15 cellular contexts compared by ENCODE assay signal in the genomic region with DNA sequence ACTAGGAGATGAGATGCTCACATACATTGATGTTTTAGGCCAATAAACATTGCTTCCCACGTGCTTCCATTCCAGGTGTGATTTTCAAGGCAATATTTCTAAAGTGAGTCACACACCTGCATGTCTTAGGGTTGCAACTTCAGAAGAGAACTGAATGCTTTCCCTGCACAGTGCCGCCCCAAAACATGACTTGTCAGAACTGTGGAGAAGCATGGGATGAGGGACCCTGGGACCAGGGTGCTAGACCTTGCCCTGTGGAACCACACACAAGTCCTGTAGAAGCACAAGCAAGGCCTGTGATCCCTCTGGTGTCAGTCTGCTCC. TPM values are rescaled to one million over a fixed set of nuclear protein-coding genes. Genes with fewer than 3 reads are reported as not detected.
DNase-seq lines count a peak whose midpoint lies in the region; ATAC-seq, FAIRE-seq and TF ChIP-seq lines count a peak whose summit lies in the region.
"Not testable (repeated sequence)": the region's sequence is repeated elsewhere in the genome, so short reads cannot be mapped to it uniquely, and the experiment has no call there.
"Had no signal": no experiment of that assay in that cellular context is flagged by ENCODE, and none has a peak within 500 bp of the region (broad histone marks: within the 10 kb centered on the region; RNA-seq: fewer than 3 reads in every experiment).

No MANE protein-coding gene starts in this region.

- not testable (repeated sequence) for H2BK120ac ChIP-seq in neuronal stem cell (ENCODE audit: low read depth, low read length)

- not testable (repeated sequence) for H2AK5ac ChIP-seq in neuronal stem cell (ENCODE audit: low read depth, low read length)

- not testable (repeated sequence) for ATAC-seq in HCT116, right lobe of liver

- H3K27ac Mint-ChIP-seq in astrocyte (ENCODE audit: unreplicated experiment), result not testable (repeated sequence)
- H3K27ac Mint-ChIP-seq in dendritic cell treated with granulocyte-macrophage colony-stimulating factor and Interleukin-4, amounts not matched to agents 40 ng/mL and 50 ng/mL, for 4 days, result peak overlapping the region; percentile 94

- 28% methylated on average over 1 of the region's 2 CpGs for WGBS in right lobe of liver (ENCODE audit: insufficient coverage, low coverage, low lambda C conversion rate, missing lambda C conversion rate)
- WGBS in neuronal stem cell (ENCODE audit: extremely low coverage in 2 of 2, insufficient read length in 2 of 2, insufficient replicate concordance in 1 of 2), 2 donors, result no CpG with 5 or more reads among the region's 2 CpGs

- intact Hi-C loops in HCT116 (cut with micrococcal nuclease), result loop anchor here (10.0 kb wide), 1 partner anchor 1559 kb away; a partner anchor contains a TSS
- intact Hi-C loops in dendritic cell treated with granulocyte-macrophage colony-stimulating factor and Interleukin-4, amounts not matched to agents 40 ng/mL and 50 ng/mL, for 4 days (cut with micrococcal nuclease), result loop anchor here (5.0 kb wide), 1 partner anchor 273 kb away; a partner anchor contains a TSS
- intact Hi-C loops in right lobe of liver (cut with DNase I), result not testable (repeated sequence)

- not testable (repeated sequence) for H3K9me3 Mint-ChIP-seq in astrocyte (ENCODE audit: unreplicated experiment); dendritic cell treated with granulocyte-macrophage colony-stimulating factor and Interleukin-4, amounts not matched to agents 40 ng/mL and 50 ng/mL, for 4 days

- not testable (repeated sequence) for H3K36me3 ChIP-seq in HCT116 (ENCODE audit: control insufficient read depth in 1 of 2, insufficient read depth in 2 of 2, low read length in 2 of 2); astrocyte (ENCODE audit: insufficient read depth, low read length)
- H3K36me3 ChIP-seq in right lobe of liver (peaks cover 0 to 21% (median 8%) of the 10 kb centered on the region in 4 donors), neuronal stem cell (replicated peaks in 1 of 2; ENCODE audit: control insufficient read depth in 2 of 2, insufficient read depth in 2 of 2, low read length in 2 of 2) (peaks cover 6 to 38% of the 10 kb centered on the region in 2 donors), stomach smooth muscle (ENCODE audit: control insufficient read depth in 2 of 2, insufficient read depth in 2 of 2, low read length in 2 of 2) (peaks cover 12 to 14% of the 10 kb centered on the region in 2 donors)

- not testable (repeated sequence) for H3K79me1 ChIP-seq in neuronal stem cell (ENCODE audit: low read depth, low read length)

- H2BK12ac ChIP-seq in neuronal stem cell (ENCODE audit: low read length), result not testable (repeated sequence)

- FAIRE-seq in astrocyte (lab: Jason Lieb, UNC), result not testable (repeated sequence)

- H3K9me3 ChIP-seq in HCT116 (ENCODE audit: control insufficient read depth in 1 of 2, insufficient read depth in 1 of 2, low read depth in 1 of 2, low read length in 2 of 2); astrocyte (ENCODE audit: insufficient read depth, low read depth, low read length); right lobe of liver; neuronal stem cell (replicated peaks in 1 of 2; ENCODE audit: control insufficient read depth in 2 of 2, insufficient read depth in 1 of 2, low read depth in 1 of 2, low read length in 2 of 2); stomach smooth muscle (ENCODE audit: control insufficient read depth in 2 of 2, low read length in 2 of 2): not testable (repeated sequence)

- not testable (repeated sequence) for H3K27ac ChIP-seq in HCT116 (ENCODE audit: low read depth, low read length); astrocyte (ENCODE audit: low read depth, low read length); neuronal stem cell (replicated peaks; ENCODE audit: low read length)
- peak overlapping the region in 2 of 3 donors; percentile 89 to 91 for H3K27ac ChIP-seq in right lobe of liver
- H3K27ac ChIP-seq in stomach smooth muscle (ENCODE audit: low read length), result peak overlapping the region; percentile 85

- peaks cover 21% of the 10 kb centered on the region for H3K79me2 ChIP-seq in HCT116 (ENCODE audit: insufficient read depth, low read length)
- H3K79me2 ChIP-seq in astrocyte (ENCODE audit: insufficient read depth, low read length), result peaks cover 28% of the 10 kb centered on the region

- H3K4me1 ChIP-seq in HCT116 (ENCODE audit: control insufficient read depth in 1 of 2, insufficient read depth in 2 of 2, low read length in 2 of 2), result peaks cover 27 to 42% of the 10 kb centered on the region in 2 experiments
- H3K4me1 ChIP-seq in astrocyte (ENCODE audit: insufficient read depth, low read length), result peaks cover 14% of the 10 kb centered on the region
- peaks cover 0 to 20% (median 12%) of the 10 kb centered on the region in 4 donors for H3K4me1 ChIP-seq in right lobe of liver
- H3K4me1 ChIP-seq in neuronal stem cell (ENCODE audit: control insufficient read depth in 2 of 2, insufficient read depth in 1 of 2, low read depth in 1 of 2, low read length in 2 of 2), result not testable (repeated sequence)
- H3K4me1 ChIP-seq in stomach smooth muscle (ENCODE audit: control insufficient read depth, insufficient read depth, low read length), result peaks cover 28% of the 10 kb centered on the region

- H3K4me2 ChIP-seq in HCT116 (ENCODE audit: low read length) (peak overlapping the region; percentile 97), astrocyte (ENCODE audit: low read length) (peak overlapping the region; percentile 96)
- not testable (repeated sequence) for H3K4me2 ChIP-seq in neuronal stem cell (ENCODE audit: insufficient read depth, low read length, poor library complexity, severe bottlenecking)

- H3K14ac ChIP-seq in neuronal stem cell (ENCODE audit: low read length), result not testable (repeated sequence)

- not testable (repeated sequence) for H3K23ac ChIP-seq in neuronal stem cell (ENCODE audit: low read depth, low read length, poor library complexity)

- POLR2A ChIA-PET in HCT116 (lab: Charles Lee), result not testable (repeated sequence)

- H2BK15ac ChIP-seq in neuronal stem cell (ENCODE audit: low read length), result not testable (repeated sequence)

- not testable (repeated sequence) for H3K27me3 ChIP-seq in HCT116 (ENCODE audit: insufficient read depth, low read length); astrocyte (ENCODE audit: insufficient read depth, low read length); right lobe of liver; neuronal stem cell (ENCODE audit: control insufficient read depth in 3 of 3, insufficient read depth in 3 of 3, low read depth in 1 of 3, low read length in 3 of 3); stomach smooth muscle (ENCODE audit: control insufficient read depth in 1 of 2, insufficient read depth in 2 of 2, low read length in 2 of 2)

- not testable (repeated sequence) for TF ChIP-seq RAD21 in HCT116 (IDR thresholded peaks at IDR 0.05; ENCODE audit: low read depth)

- H4K91ac ChIP-seq in neuronal stem cell (ENCODE audit: low read depth, low read length, poor library complexity), result not testable (repeated sequence)

- not testable (repeated sequence) for H2AFZ ChIP-seq in HCT116 (ENCODE audit: low read depth, low read length, poor library complexity, severe bottlenecking); astrocyte (ENCODE audit: low read depth, low read length); neuronal stem cell (ENCODE audit: low read length)

- H3K36me3 Mint-ChIP-seq in astrocyte (ENCODE audit: low read depth, unreplicated experiment), result peaks cover 15% of the 10 kb centered on the region
- peaks cover 65% of the 10 kb centered on the region for H3K36me3 Mint-ChIP-seq in dendritic cell treated with granulocyte-macrophage colony-stimulating factor and Interleukin-4, amounts not matched to agents 40 ng/mL and 50 ng/mL, for 4 days (ENCODE audit: low read depth)

- not testable (repeated sequence) for TF ChIP-seq CTCF in HCT116 (IDR thresholded peaks at IDR 0.05 in 2 of 3, conservative IDR thresholded peaks at IDR 0.05 in 1 of 3; ENCODE audit: borderline replicate concordance in 1 of 3, insufficient read depth in 1 of 3, low read depth in 2 of 3, low read length in 2 of 3); astrocyte (IDR thresholded peaks at IDR 0.05; ENCODE audit: insufficient read depth, low read depth, low read length); fibroblast of the aortic adventitia (IDR thresholded peaks at IDR 0.05; ENCODE audit: insufficient read depth, low read length); right lobe of liver (IDR thresholded peaks at IDR 0.05)

- not testable (repeated sequence) for H3K4me3 ChIP-seq in HCT116 (replicated peaks in 1 of 2; ENCODE audit: low read depth in 1 of 2, low read length in 2 of 2); astrocyte (ENCODE audit: insufficient read depth, low read depth, low read length); neuronal stem cell (ENCODE audit: low read length in 2 of 2)
- H3K4me3 ChIP-seq in fibroblast of the aortic adventitia (ENCODE audit: low read depth, low read length), result peak overlapping the region; percentile 85
- peak overlapping the region in 2 of 3 donors; percentile 95 to 99 for H3K4me3 ChIP-seq in right lobe of liver
- peak overlapping the region; percentile 85 to 90 for H3K4me3 ChIP-seq in stomach smooth muscle (ENCODE audit: low read length in 2 of 2)

- not testable (repeated sequence) for TF ChIP-seq POLR2A in HCT116 (IDR thresholded peaks at IDR 0.05; ENCODE audit: borderline replicate concordance, extremely low read depth, insufficient read depth, insufficient read length); right lobe of liver (IDR thresholded peaks at IDR 0.05)

- RAD21 ChIA-PET in HCT116 (lab: Charles Lee; ENCODE audit: low non-redundant PET in 1 of 2, low total read pairs in 2 of 2, uncharacterized antibody in 2 of 2, unreplicated experiment in 2 of 2), result not testable (repeated sequence)

- not testable (repeated sequence) for H3K18ac ChIP-seq in neuronal stem cell (ENCODE audit: low read length)

- not testable (repeated sequence) for H3K9ac ChIP-seq in HCT116 (ENCODE audit: low read length); astrocyte (ENCODE audit: low read length); neuronal stem cell (ENCODE audit: low read depth, low read length, poor library complexity); stomach smooth muscle (ENCODE audit: low read length in 2 of 2)

- not testable (repeated sequence) for H2BK5ac ChIP-seq in neuronal stem cell (ENCODE audit: low read length)

- peak overlapping the region; percentile 48 for H4K8ac ChIP-seq in neuronal stem cell (ENCODE audit: low read depth, low read length)

- not testable (repeated sequence) for DNase-seq in HCT116 (ENCODE audit: low read depth, low spot score); astrocyte (ENCODE audit: low read depth); fibroblast of the aortic adventitia (ENCODE audit: low read depth); right lobe of liver; neuronal stem cell (ENCODE audit: low spot score)

- peak overlapping the region; percentile 93 for H3K4me3 Mint-ChIP-seq in astrocyte (ENCODE audit: unreplicated experiment)
- peak overlapping the region; percentile 89 for H3K4me3 Mint-ChIP-seq in dendritic cell treated with granulocyte-macrophage colony-stimulating factor and Interleukin-4, amounts not matched to agents 40 ng/mL and 50 ng/mL, for 4 days

- not testable (repeated sequence) for H3K4ac ChIP-seq in neuronal stem cell (ENCODE audit: low read length)

- CTCF ChIA-PET in HCT116 (lab: Charles Lee), result not testable (repeated sequence)

- not testable (repeated sequence) for BruUV-seq in HCT116 (replicated peaks; lab: Mats Ljungman, UMichigan)

- peaks cover 19% of the 10 kb centered on the region for H3K4me1 Mint-ChIP-seq in astrocyte (ENCODE audit: low read depth, unreplicated experiment)
- peaks cover 83% of the 10 kb centered on the region for H3K4me1 Mint-ChIP-seq in dendritic cell treated with granulocyte-macrophage colony-stimulating factor and Interleukin-4, amounts not matched to agents 40 ng/mL and 50 ng/mL, for 4 days (ENCODE audit: low read depth)

- not testable (repeated sequence) for H3K9me2 ChIP-seq in HCT116 (ENCODE audit: insufficient read depth)

- not testable (repeated sequence) for H3K27me3 Mint-ChIP-seq in astrocyte (ENCODE audit: low read depth, unreplicated experiment); dendritic cell treated with granulocyte-macrophage colony-stimulating factor and Interleukin-4, amounts not matched to agents 40 ng/mL and 50 ng/mL, for 4 days

- not testable (repeated sequence) for H4K20me1 ChIP-seq in HCT116 (ENCODE audit: insufficient read depth)
- H4K20me1 ChIP-seq in astrocyte (ENCODE audit: insufficient read depth, low read length), result peaks cover 28% of the 10 kb centered on the region

RNA-seq across cellular contexts. Expression of a gene that starts 2.0 kb away (rescaled TPM):
- 181 TPM for total RNA-seq in HCT116 (2021; ENCODE audit: unreplicated experiment)
- 265 and 338 TPM in 2 replicates for polyA plus RNA-seq in HCT116 (2012)
- 316 and 355 TPM in 2 replicates for total RNA-seq in astrocyte
- 246 and 355 TPM in 2 replicates for total RNA-seq in fibroblast of the aortic adventitia (ENCODE audit: low replicate concordance)
- total RNA-seq in right lobe of liver, result 1,000 to 10,000 TPM in 1 of 6 experiments, 100 to 1,000 TPM in 5; 504 to 1,394 (median 638) TPM
- polyA plus RNA-seq in neuronal stem cell (2013, experiment 1 of 2), result 110 TPM
- 110 TPM for polyA plus RNA-seq in neuronal stem cell (2013, experiment 2 of 2)

RNA-seq across cellular contexts. Expression of a gene that starts 30.0 kb away (rescaled TPM):
- total RNA-seq in HCT116 (2021; ENCODE audit: unreplicated experiment), result not detected
- not detected in 2 replicates for polyA plus RNA-seq in HCT116 (2012)
- not detected in 2 replicates for total RNA-seq in astrocyte
- not detected in 2 replicates for total RNA-seq in fibroblast of the aortic adventitia (ENCODE audit: low replicate concordance)
- not detected for total RNA-seq in right lobe of liver
- not detected for polyA plus RNA-seq in neuronal stem cell (2013, experiment 1 of 2)
- not detected for polyA plus RNA-seq in neuronal stem cell (2013, experiment 2 of 2)
- total RNA-seq: activated CD8-positive, alpha-beta T cell treated with anti-CD3 and anti-CD28 coated beads, Interleukin-2, amount 10 ng/mL, durations not matched to agents 7 days and 5 days; CD4-positive, alpha-beta memory T cell; G401; HT1080; lung; naive thymus-derived CD4-positive, alpha-beta T cell; T-cell; upper lobe of left lung had no signal
- polyA plus RNA-seq: CD4-positive, alpha-beta memory T cell; lung; naive thymus-derived CD4-positive, alpha-beta T cell had no signal

RNA-seq across cellular contexts. Expression of a gene that starts 53.1 kb away (rescaled TPM):
- total RNA-seq in HCT116 (2021; ENCODE audit: unreplicated experiment) (not detected), astrocyte (not detected in 2 replicates), fibroblast of the aortic adventitia (ENCODE audit: low replicate concordance) (not detected in 2 replicates), right lobe of liver (not detected)
- not detected in 2 replicates for polyA plus RNA-seq in HCT116 (2012)
- polyA plus RNA-seq in neuronal stem cell (2013, experiment 1 of 2), result not detected
- polyA plus RNA-seq in neuronal stem cell (2013, experiment 2 of 2), result not detected
- total RNA-seq: activated CD8-positive, alpha-beta T cell treated with anti-CD3 and anti-CD28 coated beads, Interleukin-2, amount 10 ng/mL, durations not matched to agents 7 days and 5 days; CD4-positive, alpha-beta memory T cell; G401; HT1080; lung; naive thymus-derived CD4-positive, alpha-beta T cell; T-cell; upper lobe of left lung had no signal
- polyA plus RNA-seq: CD4-positive, alpha-beta memory T cell; lung; naive thymus-derived CD4-positive, alpha-beta T cell had no signal
